Comparison of ENCODE assay signal across 17 cellular contexts in genomic region chr10:121509776-121510175, GRCh38.
A peak's percentile ranks its signal among the peaks of the same experiment; 100 is the strongest.
DNase-seq lines count a peak whose midpoint lies in the region; TF ChIP-seq lines count a peak whose summit lies in the region.
"Had no signal": no experiment of that assay in that cellular context is flagged by ENCODE, and none has a peak within 500 bp of the region (broad histone marks: within the 10 kb centered on the region; RNA-seq: fewer than 3 reads in every experiment).

No MANE protein-coding gene starts in this region.

- H3K4me3 ChIP-seq in SJCRH30, result peak overlapping the region; percentile 17
- no peak overlapping the region for H3K4me3 ChIP-seq in epithelial cell of esophagus (ENCODE audit: low read length)
- H3K4me3 ChIP-seq in neural progenitor cell, result no peak overlapping the region
- no peak overlapping the region for H3K4me3 ChIP-seq in coronary artery
- H3K4me3 ChIP-seq: Peyer's patch had no signal

- H3K36me3 ChIP-seq in SJCRH30 (no peaks in the 10 kb centered on the region), neural progenitor cell (no peaks in the 10 kb centered on the region)
- H3K36me3 ChIP-seq: BE2C, Peyer's patch had no signal

- DNase-seq in SJCRH30 (no peak), epithelial cell of esophagus (ENCODE audit: low read depth) (peak; percentile 21), neural progenitor cell (ENCODE audit: low spot score) (no peak), coronary artery (ENCODE audit: low spot score) (no peak), T-helper 1 cell (no peak), NCI-H446 (lab: John Stamatoyannopoulos, UW) (no peak)
- no peak for DNase-seq in activated CD4-positive, alpha-beta T cell treated with anti-CD3 and anti-CD28 coated beads, Interleukin-2, amount 50 U/mL, for 1 hour
- DNase-seq: BE2C; CD8-positive, alpha-beta memory T cell; H7; NCI-H1105; NCI-H187 treated with DMSO at 0.1 percent for 48 hours; NCI-H446 treated with DMSO at 0.1 percent for 48 hours; NCI-H748 treated with DMSO at 0.1 percent for 48 hours; Peyer's patch; SHP77 treated with DMSO at 0.1 percent for 48 hours had no signal

- peaks cover 30% of the 10 kb centered on the region for H3K36me3 Mint-ChIP-seq in neural progenitor cell
- H3K36me3 Mint-ChIP-seq: CD8-positive, alpha-beta memory T cell had no signal

- H3K27ac Mint-ChIP-seq in neural progenitor cell, result peak overlapping the region; percentile 81
- H3K27ac Mint-ChIP-seq: CD8-positive, alpha-beta memory T cell had no signal

- no peaks in the 10 kb centered on the region for H3K9me3 ChIP-seq in SJCRH30 (replicated peaks)
- no peaks in the 10 kb centered on the region for H3K9me3 ChIP-seq in neural progenitor cell (ENCODE audit: low read depth)
- H3K9me3 ChIP-seq: BE2C, Peyer's patch had no signal

- no peaks in the 10 kb centered on the region for H3K9me3 Mint-ChIP-seq in neural progenitor cell

- no peaks in the 10 kb centered on the region for H3K27me3 ChIP-seq in SJCRH30
- H3K27me3 ChIP-seq in neural progenitor cell, result no peaks in the 10 kb centered on the region
- H3K27me3 ChIP-seq: BE2C, Peyer's patch had no signal

- H3K4me2 ChIP-seq in neural progenitor cell, result no peak overlapping the region
- H3K4me2 ChIP-seq: KMS-11 had no signal

- H3K27me3 Mint-ChIP-seq in neural progenitor cell (ENCODE audit: insufficient read depth, low read depth), result peaks cover 2% of the 10 kb centered on the region
- H3K27me3 Mint-ChIP-seq: CD8-positive, alpha-beta memory T cell had no signal

- H3K79me2 ChIP-seq in neural progenitor cell (ENCODE audit: low read depth), result peaks cover 59% of the 10 kb centered on the region

- H3K4me1 ChIP-seq in SJCRH30, result peaks cover 15% of the 10 kb centered on the region
- peaks cover 4% of the 10 kb centered on the region for H3K4me1 ChIP-seq in neural progenitor cell
- H3K4me1 ChIP-seq: BE2C, Peyer's patch had no signal

- peak overlapping the region; percentile 81 for H3K27ac ChIP-seq in SJCRH30
- H3K27ac ChIP-seq in neural progenitor cell, result peak overlapping the region; percentile 58
- H3K27ac ChIP-seq in coronary artery, result no peak overlapping the region
- H3K27ac ChIP-seq: KMS-11, Peyer's patch had no signal

- no peak for TF ChIP-seq CTCF in epithelial cell of esophagus (IDR thresholded peaks at IDR 0.05; ENCODE audit: insufficient read depth, low read depth, low read length, missing control alignments)
- no peak for TF ChIP-seq CTCF in neural progenitor cell (IDR thresholded peaks at IDR 0.05)
- TF ChIP-seq CTCF in coronary artery (IDR thresholded peaks at IDR 0.05), result no peak

- peaks cover 25% of the 10 kb centered on the region for H4K20me1 ChIP-seq in neural progenitor cell (ENCODE audit: low read depth)

- H2AFZ ChIP-seq in neural progenitor cell (replicated peaks), result no peak overlapping the region

- H3F3A ChIP-seq in neural progenitor cell (ENCODE audit: low read depth), result no peaks in the 10 kb centered on the region

- peaks cover 10% of the 10 kb centered on the region for H3K4me1 Mint-ChIP-seq in neural progenitor cell

- H3K4me3 Mint-ChIP-seq in neural progenitor cell, result no peak overlapping the region
- H3K4me3 Mint-ChIP-seq: CD8-positive, alpha-beta memory T cell had no signal

- H3K9ac ChIP-seq in neural progenitor cell, result no peak overlapping the region
- H3K9ac ChIP-seq: KMS-11 had no signal

Comparison
In these comparisons a context has a peak if more than half of its experiments do, and no peak if none do; other contexts are left out.
1. H3K27ac ChIP-seq: peak in SJCRH30 (single experiment) and neural progenitor cell (single experiment); none in coronary artery (0 of 2).